In the genomic region with DNA sequence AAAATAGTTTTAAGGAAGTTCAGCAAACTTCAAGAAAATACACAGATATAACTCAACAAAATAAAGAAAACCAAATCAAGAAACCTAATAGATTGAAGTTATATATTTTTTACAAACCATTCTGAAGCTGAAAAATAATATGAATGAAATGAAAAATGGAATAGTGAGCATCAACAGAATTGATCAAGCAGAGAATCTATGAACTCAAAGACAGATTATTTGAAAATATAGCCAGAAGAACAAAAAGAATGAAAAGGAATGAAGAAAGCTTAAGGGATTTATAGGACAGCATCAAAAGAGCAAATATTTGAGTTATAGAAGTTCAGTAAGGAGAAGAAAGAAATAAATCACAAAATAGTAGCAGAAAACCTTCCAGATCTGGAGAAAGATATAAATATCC, we compare ENCODE assay signal across 26 cellular contexts.
"Had no signal": no experiment of that assay in that cellular context is flagged by ENCODE, and none has a peak within 500 bp of the region (broad histone marks: within the 10 kb centered on the region; RNA-seq: fewer than 3 reads in every experiment).

No MANE protein-coding gene starts in this region.

- H3K4me2 ChIP-seq: neural progenitor cell, smooth muscle cell had no signal

- DNase-seq: effector memory CD8-positive, alpha-beta T cell; esophagus squamous epithelium; foreskin fibroblast; glutamatergic neuron; kidney; left cardiac atrium; left ventricle myocardium inferior; lower lobe of right lung; nucleus accumbens; pancreas; right cardiac atrium; stimulated activated CD4-positive, alpha-beta T cell treated with anti-CD3 and anti-CD28 coated beads, Interleukin-2, amount 100 ng/mL, for 48 hours; stimulated activated CD8-positive, alpha-beta memory T cell treated with anti-CD3 and anti-CD28 coated beads, Interleukin-4, amount 100 ng/mL, for 48 hours; stomach; substantia nigra; transverse colon had no signal

- H3K9me3 ChIP-seq: pancreas had no signal

- H3K27me3 ChIP-seq: esophagus squamous epithelium, gastroesophageal sphincter, neural progenitor cell, pancreas, stomach, transverse colon had no signal

- H3K4me1 ChIP-seq: esophagus squamous epithelium, gastroesophageal sphincter, left ventricle myocardium inferior, lower lobe of right lung, neural progenitor cell, pancreas, stomach, transverse colon had no signal

- H3K4me3 ChIP-seq: esophagus squamous epithelium, gastroesophageal sphincter, left ventricle myocardium inferior, lower lobe of right lung, neural progenitor cell, pancreas, smooth muscle cell, stomach, thoracic aorta, transverse colon had no signal

- H3K4me1 Mint-ChIP-seq: memory B cell, mesothelial cell of epicardium, neural progenitor cell had no signal

- H2AFZ ChIP-seq: neural progenitor cell had no signal

- H3K27ac Mint-ChIP-seq: dendritic cell treated with granulocyte-macrophage colony-stimulating factor and Interleukin-4, amounts not matched to agents 40 ng/mL and 50 ng/mL, for 4 days; effector memory CD8-positive, alpha-beta T cell; memory B cell; mesothelial cell of epicardium; neural progenitor cell; progenitor cell of endocrine pancreas; stimulated activated effector memory CD8-positive, alpha-beta T cell treated with anti-CD3 and anti-CD28 coated beads, Interleukin-12 subunit alpha, Interleukin-12 subunit beta, amount 100 ng/mL, for 72 hours had no signal

- H3K4me3 Mint-ChIP-seq: dendritic cell treated with granulocyte-macrophage colony-stimulating factor and Interleukin-4, amounts not matched to agents 40 ng/mL and 50 ng/mL, for 4 days; effector memory CD8-positive, alpha-beta T cell; memory B cell; mesothelial cell of epicardium; natural killer cell treated with Interleukin-12 subunit alpha and Interleukin-12 subunit beta and Interleukin-15 and Interleukin-18, amount 100 ng/mL, for 72 hours; neural progenitor cell; stimulated activated effector memory CD8-positive, alpha-beta T cell treated with anti-CD3 and anti-CD28 coated beads, Interleukin-12 subunit alpha, Interleukin-12 subunit beta, amount 100 ng/mL, for 72 hours had no signal

- H3K27me3 Mint-ChIP-seq: dendritic cell treated with granulocyte-macrophage colony-stimulating factor and Interleukin-4, amounts not matched to agents 40 ng/mL and 50 ng/mL, for 4 days; effector memory CD8-positive, alpha-beta T cell; memory B cell; natural killer cell treated with Interleukin-12 subunit alpha and Interleukin-12 subunit beta and Interleukin-15 and Interleukin-18, amount 100 ng/mL, for 72 hours; progenitor cell of endocrine pancreas had no signal

- H3K27ac ChIP-seq: esophagus squamous epithelium, gastroesophageal sphincter, left ventricle myocardium inferior, lower lobe of right lung, neural progenitor cell, pancreas, stomach, thoracic aorta, transverse colon had no signal
